8 cellular contexts compared by ENCODE assay signal in genomic region chr3:9932843-9933560, GRCh38. TPM values are rescaled to one million over a fixed set of nuclear protein-coding genes. Genes with fewer than 3 reads are reported as not detected.
DNase-seq lines count a peak whose midpoint lies in the region; ATAC-seq, FAIRE-seq and TF ChIP-seq lines count a peak whose summit lies in the region.

No MANE protein-coding gene starts in this region.

- under 1% methylated on average over 77 of the region's 77 CpGs for WGBS in HUES64

- peak; percentile 76 for TF ChIP-seq CTCF in fibroblast of villous mesenchyme (IDR thresholded peaks at IDR 0.05; ENCODE audit: insufficient read depth, low read depth, low read length)

- DNase-seq in DMS79 (lab: John Stamatoyannopoulos, UW) (peak; percentile 14), RCC 7860 (ENCODE audit: low spot score) (peak; percentile 66), fibroblast of villous mesenchyme (ENCODE audit: low read depth) (peak; percentile 71)
- peak; percentile 72 to 86 for DNase-seq in activated T-helper 1 cell treated with anti-CD3 and anti-CD28 coated beads, Interleukin-2, amount 50 U/mL, for 16 hours (ENCODE audit: low read depth in 1 of 2, low spot score in 1 of 2)

- H3K9me3 ChIP-seq in HUES64 (ENCODE audit: insufficient read depth, low read depth, low read length) (no peaks in the 10 kb centered on the region), neuron (ENCODE audit: low read length) (peaks cover 4% of the 10 kb centered on the region), stomach smooth muscle (ENCODE audit: control insufficient read depth in 2 of 2, low read length in 2 of 2) (no peaks in the 10 kb centered on the region)

- no peak for FAIRE-seq in RCC 7860 (lab: Jason Lieb, UNC)

- H3K27ac ChIP-seq in HUES64 (ENCODE audit: low read depth, low read length) (peak overlapping the region; percentile 60; the same call in 1 of the 2 replicates), stomach smooth muscle (ENCODE audit: low read length) (peak overlapping the region; percentile 98)

- H3K9ac ChIP-seq in HUES64 (ENCODE audit: low read depth, low read length), result peak overlapping the region; percentile 72
- H3K9ac ChIP-seq in stomach smooth muscle (ENCODE audit: low read length in 2 of 2), result peak overlapping the region; percentile 76 to 96

- peak overlapping the region; percentile 95 for H2AFZ ChIP-seq in neuron (ENCODE audit: low read depth, low read length)

- H3K4me3 ChIP-seq in HUES64 (ENCODE audit: low read length), result peak overlapping the region; percentile 73
- peak overlapping the region; percentile 84 for H3K4me3 ChIP-seq in fibroblast of villous mesenchyme (ENCODE audit: low read depth, low read length)
- peak overlapping the region; percentile 95 for H3K4me3 ChIP-seq in neuron (ENCODE audit: low read length)
- peak overlapping the region; percentile 88 to 91 for H3K4me3 ChIP-seq in stomach smooth muscle (ENCODE audit: low read length in 2 of 2)

- no peaks in the 10 kb centered on the region for H3K4me1 ChIP-seq in HUES64 (ENCODE audit: insufficient read depth, low read length)
- peaks cover 6% of the 10 kb centered on the region for H3K4me1 ChIP-seq in neuron (ENCODE audit: insufficient read depth, low read length)
- H3K4me1 ChIP-seq in stomach smooth muscle (ENCODE audit: control insufficient read depth, insufficient read depth, low read length), result peaks cover 31% of the 10 kb centered on the region

- peak; percentile 59 for ATAC-seq in GM21423 (IDR thresholded peaks at IDR 0.05; ENCODE audit: unreplicated experiment)

- H3K36me3 ChIP-seq in HUES64 (ENCODE audit: insufficient read depth, low read length), result peaks cover 4% of the 10 kb centered on the region; the same call in 1 of the 2 replicates
- H3K36me3 ChIP-seq in neuron (ENCODE audit: insufficient read depth, low read length), result peaks cover 7% of the 10 kb centered on the region
- H3K36me3 ChIP-seq in stomach smooth muscle (ENCODE audit: control insufficient read depth in 2 of 2, insufficient read depth in 2 of 2, low read length in 2 of 2), result peaks cover 30 to 40% of the 10 kb centered on the region in 2 donors

- H3K27me3 ChIP-seq in HUES64 (ENCODE audit: insufficient read depth, low read length), result no peaks in the 10 kb centered on the region
- H3K27me3 ChIP-seq in neuron (ENCODE audit: insufficient read depth, low read length), result no peaks in the 10 kb centered on the region
- H3K27me3 ChIP-seq in stomach smooth muscle (ENCODE audit: control insufficient read depth in 1 of 2, insufficient read depth in 2 of 2, low read length in 2 of 2), result no peaks in the 10 kb centered on the region

RNA-seq across cellular contexts. Expression of gene CRELD1, which starts 0.6 kb away (rescaled TPM):
- polyA plus RNA-seq in HUES64 (2013, experiment 1 of 2), result 7.8 TPM
- 9.8 TPM for polyA plus RNA-seq in HUES64 (2013, experiment 2 of 2)
- 13.2 and 16.0 TPM in 2 replicates for total RNA-seq in fibroblast of villous mesenchyme

RNA-seq across cellular contexts. Expression of gene IL17RC, which starts 16.1 kb away (rescaled TPM):
- 5.5 TPM for polyA plus RNA-seq in HUES64 (2013, experiment 1 of 2)
- polyA plus RNA-seq in HUES64 (2013, experiment 2 of 2), result 6.8 TPM
- total RNA-seq in fibroblast of villous mesenchyme, result 32.8 and 42.8 TPM in 2 replicates

RNA-seq across cellular contexts. Expression of gene PRRT3, which starts 19.2 kb away (rescaled TPM):
- polyA plus RNA-seq in HUES64 (2013, experiment 1 of 2), result 6.4 TPM
- 7.5 TPM for polyA plus RNA-seq in HUES64 (2013, experiment 2 of 2)
- 3.2 and 3.5 TPM in 2 replicates for total RNA-seq in fibroblast of villous mesenchyme

RNA-seq across cellular contexts. Expression of gene IL17RE, which starts 30.4 kb away (rescaled TPM):
- polyA plus RNA-seq in HUES64 (2013, experiment 1 of 2), result 0.75 TPM
- polyA plus RNA-seq in HUES64 (2013, experiment 2 of 2), result 1.1 TPM
- total RNA-seq in fibroblast of villous mesenchyme, result 0.43 and 0.64 TPM in 2 replicates

RNA-seq across cellular contexts. Expression of gene JAGN1, which starts 42.6 kb away (rescaled TPM):
- polyA plus RNA-seq in HUES64 (2013, experiment 1 of 2), result 29.7 TPM
- 35.4 TPM for polyA plus RNA-seq in HUES64 (2013, experiment 2 of 2)
- 15.1 and 24.2 TPM in 2 replicates for total RNA-seq in fibroblast of villous mesenchyme

Comparison
In these comparisons a context has a peak if more than half of its experiments do, and no peak if none do; other contexts are left out.
1. Peak in every context shown above with its lines: DNase-seq, ATAC-seq, H3K4me3 ChIP-seq and H3K27ac ChIP-seq.
2. DNase-seq: peak in every context shown above with its lines; median percentile 79 in activated T-helper 1 cell treated with anti-CD3 and anti-CD28 coated beads, Interleukin-2, amount 50 U/mL, for 16 hours; 71 in fibroblast of villous mesenchyme; 66 in RCC 7860; 14 in DMS79.